8 cellular contexts compared by ENCODE assay signal in genomic region chr6:106974337-106974998, GRCh38. TPM values are rescaled to one million over a fixed set of nuclear protein-coding genes. Genes with fewer than 3 reads are reported as not detected.
DNase-seq lines count a peak whose midpoint lies in the region; ATAC-seq and TF ChIP-seq lines count a peak whose summit lies in the region.

Gene CD24 (minus strand): TSS chr6:106974729. CDS start chr6:106974646, 83 bp downstream.

- no peaks in the 10 kb centered on the region for H3K79me1 ChIP-seq in mesendoderm (ENCODE audit: low read length)

- no peaks in the 10 kb centered on the region for H3K79me2 ChIP-seq in ACC112 (ENCODE audit: control insufficient read depth, insufficient read depth, low read length, unreplicated experiment)
- peaks cover 24% of the 10 kb centered on the region for H3K79me2 ChIP-seq in mesendoderm (ENCODE audit: control insufficient read depth, insufficient read depth, low read length)

- H2BK120ac ChIP-seq in mesendoderm (ENCODE audit: low read depth, low read length): peak within 1 kb of the TSS; percentile 98

- peak within 1 kb of the TSS; percentile 83 for H3K4me3 ChIP-seq in ACC112 (ENCODE audit: low read depth, low read length)
- H3K4me3 ChIP-seq in RWPE2 (ENCODE audit: severe bottlenecking): peak within 1 kb of the TSS; percentile 76
- peak within 1 kb of the TSS; percentile 76 for H3K4me3 ChIP-seq in mesendoderm (ENCODE audit: low read length)
- peak within 1 kb of the TSS; percentile 32 to 59 for H3K4me3 ChIP-seq in testis

- no peak within 1 kb of the TSS for H3K27ac Mint-ChIP-seq in chondrocyte (ENCODE audit: unreplicated experiment)

- H3K23ac ChIP-seq in mesendoderm (ENCODE audit: low read length): peak within 1 kb of the TSS; percentile 98

- H3K4me3 Mint-ChIP-seq in chondrocyte (ENCODE audit: unreplicated experiment): peak within 1 kb of the TSS; percentile 58

- H3K4me1 ChIP-seq in ACC112 (ENCODE audit: control insufficient read depth, insufficient read depth, low read length, unreplicated experiment) (no peaks in the 10 kb centered on the region), RWPE2 (ENCODE audit: insufficient read depth, poor library complexity, severe bottlenecking) (peaks cover 13% of the 10 kb centered on the region), mesendoderm (ENCODE audit: control insufficient read depth, low read depth, low read length) (no peaks in the 10 kb centered on the region), testis (no peaks in the 10 kb centered on the region)

- no peaks in the 10 kb centered on the region for H3K9me3 Mint-ChIP-seq in chondrocyte (ENCODE audit: low read depth)

- H3K36me3 Mint-ChIP-seq in chondrocyte (ENCODE audit: low read depth): no peaks in the 10 kb centered on the region

- TF ChIP-seq CTCF in RWPE2 (IDR thresholded peaks at IDR 0.05; ENCODE audit: poor library complexity, severe bottlenecking) (no peak), chondrocyte (IDR thresholded peaks at IDR 0.05) (no peak), testis (IDR thresholded peaks at IDR 0.05) (no peak)

- H4K5ac ChIP-seq in mesendoderm (ENCODE audit: low read length): no peak within 1 kb of the TSS

- ATAC-seq in GM18867 (IDR thresholded peaks at IDR 0.05; ENCODE audit: unreplicated experiment) (peak; percentile 25), HG03571 (IDR thresholded peaks at IDR 0.05; ENCODE audit: unreplicated experiment) (peak; percentile 10), RWPE2 (ENCODE audit: low read depth) (peak; percentile 62)

- H3K36me3 ChIP-seq in ACC112 (ENCODE audit: insufficient read depth, low read length): no peaks in the 10 kb centered on the region
- H3K36me3 ChIP-seq in RWPE2 (ENCODE audit: low read depth): peaks cover 28% of the 10 kb centered on the region
- no peaks in the 10 kb centered on the region for H3K36me3 ChIP-seq in mesendoderm (ENCODE audit: control insufficient read depth, insufficient read depth, low read length)
- no peaks in the 10 kb centered on the region for H3K36me3 ChIP-seq in testis (ENCODE audit: low read depth, missing control alignments)

- TF ChIP-seq POLR2A in testis (IDR thresholded peaks at IDR 0.05): no peak

- H3K18ac ChIP-seq in mesendoderm (ENCODE audit: low read length): peak within 1 kb of the TSS; percentile 100

- H3K9ac ChIP-seq in mesendoderm (ENCODE audit: low read length): peak within 1 kb of the TSS; percentile 90

- peaks cover 57% of the 10 kb centered on the region for H3K27me3 Mint-ChIP-seq in chondrocyte (ENCODE audit: low read depth)

- H3K27me3 ChIP-seq in ACC112 (ENCODE audit: insufficient read depth, low read length): peaks cover 57% of the 10 kb centered on the region
- no peaks in the 10 kb centered on the region for H3K27me3 ChIP-seq in RWPE2 (ENCODE audit: insufficient read depth, poor library complexity, severe bottlenecking)
- no peaks in the 10 kb centered on the region for H3K27me3 ChIP-seq in mesendoderm (ENCODE audit: insufficient read depth, low read length, poor library complexity)
- no peaks in the 10 kb centered on the region for H3K27me3 ChIP-seq in testis

- H3K4ac ChIP-seq in mesendoderm (ENCODE audit: low read depth, low read length): peak within 1 kb of the TSS; percentile 100

- no peak within 1 kb of the TSS for H2BK15ac ChIP-seq in mesendoderm (replicated peaks; ENCODE audit: low read depth)

- H4K8ac ChIP-seq in mesendoderm (ENCODE audit: low read depth, low read length): peak within 1 kb of the TSS; percentile 97

- H3K56ac ChIP-seq in mesendoderm (ENCODE audit: low read length): peak within 1 kb of the TSS; percentile 93

- no CpG with 5 or more reads among the region's 73 CpGs for WGBS in mesendoderm (ENCODE audit: extremely low coverage, insufficient coverage, low lambda C conversion rate)
- 4% methylated on average over 22 of the region's 73 CpGs; no CpG with 5 or more reads in 1 of the 2 donors for WGBS in testis, 2 donors

- H3K4me2 ChIP-seq in mesendoderm (ENCODE audit: low read length): peak within 1 kb of the TSS; percentile 40

- H3K27ac ChIP-seq in ACC112 (ENCODE audit: low read depth, low read length) (no peak within 1 kb of the TSS), RWPE2 (ENCODE audit: poor library complexity, severe bottlenecking) (peak within 1 kb of the TSS; percentile 69), mesendoderm (ENCODE audit: low read depth, low read length) (peak within 1 kb of the TSS; percentile 96), testis (peak within 1 kb of the TSS in 1 of 2 donors; percentile 45)

- intact Hi-C loops in testis (cut with DNase I; ENCODE audit: low total_unique reads): no loop called here

- peak within 1 kb of the TSS; percentile 88 for H2BK5ac ChIP-seq in mesendoderm (ENCODE audit: low read length)

- peak within 1 kb of the TSS; percentile 43 for H2AFZ ChIP-seq in ACC112 (ENCODE audit: low read length, unreplicated experiment)

- H3K9me3 ChIP-seq in RWPE2 (ENCODE audit: severe bottlenecking) (no peaks in the 10 kb centered on the region), testis (no peaks in the 10 kb centered on the region)

- no peak within 1 kb of the TSS for H2AK5ac ChIP-seq in mesendoderm (ENCODE audit: low read length)

- DNase-seq in RWPE2 (ENCODE audit: low spot score): peak; percentile 68
- no peak for DNase-seq in chondrocyte (ENCODE audit: low spot score)
- peak; percentile 73 for DNase-seq in mesendoderm
- peak; percentile 15 for DNase-seq in testis
- no peak for DNase-seq in OCI-M2 (lab: John Stamatoyannopoulos, UW; ENCODE audit: unreplicated experiment)

- peaks cover 8% of the 10 kb centered on the region for H3K4me1 Mint-ChIP-seq in chondrocyte (ENCODE audit: low read depth)

RNA-seq across cellular contexts. Expression of gene CD24, which starts in this region (rescaled TPM):
- 1.3 to 2.8 TPM (median 1.8 TPM) in 3 replicates for total RNA-seq in chondrocyte
- 794 TPM for polyA plus RNA-seq in mesendoderm (2013, experiment 1 of 2)
- 798 TPM for polyA plus RNA-seq in mesendoderm (2013, experiment 2 of 2)
- total RNA-seq in testis: 10 to 100 TPM in 1 of 2 donors, 1 to 10 TPM in 1; 8.6 to 11.5 TPM
- 25.0 TPM for polyA plus RNA-seq in testis (ENCODE audit: insufficient read depth, low read depth, low replicate concordance)

Comparison
In these comparisons a context has a peak if more than half of its experiments do, and no peak if none do; other contexts are left out.
1. ATAC-seq: peak in every context shown above with its lines; median percentile 62 in RWPE2; 25 in GM18867; 10 in HG03571.
2. DNase-seq: peak in RWPE2 (single experiment), mesendoderm (single experiment) and testis (single experiment); none in chondrocyte (single experiment) and OCI-M2 (single experiment).
3. Peak in every context shown above with its lines, with median percentiles within 50 percentile points of each other: H3K4me3 ChIP-seq.